In the genomic region with DNA sequence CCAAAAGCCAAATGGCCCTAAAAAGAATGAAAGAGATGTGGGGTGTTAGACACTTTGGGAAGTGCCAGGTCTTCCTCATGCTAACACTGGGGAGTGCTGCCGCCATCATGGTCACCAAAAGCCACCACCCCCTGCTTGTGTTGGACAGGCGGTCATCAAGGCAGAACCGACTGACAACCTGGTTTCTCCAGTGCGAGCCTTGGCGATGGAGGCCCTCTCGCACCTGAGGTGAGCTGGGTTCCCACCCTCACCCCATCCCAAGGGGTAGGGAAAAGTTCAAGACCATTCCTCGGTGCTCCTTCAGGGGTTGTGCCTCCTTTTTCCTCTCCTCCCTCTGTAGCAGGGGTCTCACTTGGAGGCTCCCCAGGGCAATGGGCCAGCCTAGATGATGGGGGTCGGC, we compare ENCODE assay signal across 19 cellular contexts. TPM values are rescaled to one million over a fixed set of nuclear protein-coding genes. Genes with fewer than 3 reads are reported as not detected.
A peak's percentile ranks its signal among the peaks of the same experiment; 100 is the strongest.
DNase-seq lines count a peak whose midpoint lies in the region; ATAC-seq and TF ChIP-seq lines count a peak whose summit lies in the region.
"Had no signal": no experiment of that assay in that cellular context is flagged by ENCODE, and none has a peak within 500 bp of the region (broad histone marks: within the 10 kb centered on the region; RNA-seq: fewer than 3 reads in every experiment).

No MANE protein-coding gene starts in this region.

- TF ChIP-seq CTCF in GM10266 (IDR thresholded peaks at IDR 0.05; ENCODE audit: control insufficient read depth, insufficient read depth, low read depth, missing control alignments) = no peak

- H3K27ac ChIP-seq in aorta (ENCODE audit: low read depth in 1 of 2, low read length in 2 of 2) = no peak overlapping the region
- H3K27ac ChIP-seq: 22Rv1, HL-60 had no signal

- no peaks in the 10 kb centered on the region for H3K4me1 ChIP-seq in aorta (ENCODE audit: control insufficient read depth in 1 of 2, insufficient read depth in 2 of 2, low read length in 2 of 2)

- no peaks in the 10 kb centered on the region for H3K36me3 ChIP-seq in aorta (ENCODE audit: control insufficient read depth in 1 of 2, insufficient read depth in 2 of 2, low read length in 1 of 2)
- H3K36me3 ChIP-seq: BE2C had no signal

- H3K9me3 ChIP-seq in aorta (ENCODE audit: control insufficient read depth, low read length) = no peaks in the 10 kb centered on the region
- H3K9me3 ChIP-seq: BE2C had no signal

- peak; percentile 1 for DNase-seq in activated CD4-positive, CD25-positive, alpha-beta regulatory T cell treated with anti-CD3 and anti-CD28 coated beads, Interleukin-2, amount 50 U/mL, for 72 hours
- no peak for DNase-seq in activated CD4-positive, CD25-positive, alpha-beta regulatory T cell (lab: John Stamatoyannopoulos, UW)
- DNase-seq in cardiac septum (ENCODE audit: low spot score) = peak; percentile 38
- no peak for DNase-seq in left cardiac atrium
- peak; percentile 53 for DNase-seq in posterior vena cava (ENCODE audit: low spot score)
- DNase-seq in aorta = peak; percentile 23 to 25
- no peak for DNase-seq in GM10266 (ENCODE audit: extremely low spot score)
- DNase-seq in T1000 (lab: John Stamatoyannopoulos, UW) = no peak
- DNase-seq: BE2C, Calu3, Kasumi-1, MM.1S, NCI-H1092 treated with DMSO at 0.1 percent for 48 hours, NCI-H2081 treated with DMSO at 0.1 percent for 48 hours, NCI-H510A treated with DMSO at 0.1 percent for 48 hours had no signal

- no peak for ATAC-seq in left cardiac atrium
- ATAC-seq in aorta (ENCODE audit: low FRiP score) = no peak

- WGBS in aorta, 2 donors = 91 to 95% methylated on average over 8 of the region's 8 CpGs

- intact Hi-C loops in cardiac septum (cut with DNase I) = no loop called here
- intact Hi-C loops in left cardiac atrium (cut with DNase I) = no loop called here
- intact Hi-C loops in posterior vena cava (cut with DNase I) = no loop called here
- intact Hi-C loops in aorta (cut with DNase I) = no loop called here

- no peak overlapping the region for H3K4me3 ChIP-seq in aorta (ENCODE audit: low read length in 2 of 2)

- H3K27me3 ChIP-seq in aorta (ENCODE audit: control insufficient read depth in 1 of 2, insufficient read depth in 2 of 2, low read length in 1 of 2) = no peaks in the 10 kb centered on the region

RNA-seq across cellular contexts. Expression of a gene that starts 33.6 kb away (rescaled TPM):
- not detected for total RNA-seq in cardiac septum
- not detected for total RNA-seq in left cardiac atrium
- not detected for total RNA-seq in posterior vena cava
- not detected for total RNA-seq in aorta
- polyA plus RNA-seq in aorta = not detected
- total RNA-seq: CD4-positive, alpha-beta T cell had no signal
- polyA plus RNA-seq: IgD-negative memory B cell had no signal

RNA-seq across cellular contexts. Expression of a gene that starts 42.6 kb away (rescaled TPM):
- total RNA-seq in cardiac septum = not detected
- 1 to 10 TPM in 1 of 2 donors, not detected in 1; 1.1 TPM for total RNA-seq in left cardiac atrium
- under 1 TPM in 1 of 2 donors, not detected in 1; 0.42 TPM for total RNA-seq in posterior vena cava
- total RNA-seq in aorta = 1 to 10 TPM; 1.1 TPM
- not detected for polyA plus RNA-seq in aorta
- polyA plus RNA-seq: IgD-negative memory B cell had no signal

RNA-seq across cellular contexts. Expression of a gene that starts 51.7 kb away (rescaled TPM):
- total RNA-seq in cardiac septum = not detected
- not detected for total RNA-seq in left cardiac atrium
- not detected for total RNA-seq in posterior vena cava
- total RNA-seq in aorta = not detected
- under 1 TPM in 1 of 2 donors, not detected in 1; 0.25 TPM for polyA plus RNA-seq in aorta
- total RNA-seq: CD4-positive, alpha-beta T cell had no signal
- polyA plus RNA-seq: IgD-negative memory B cell had no signal

Comparison
In these comparisons a context has a peak if more than half of its experiments do, and no peak if none do; other contexts are left out.
1. DNase-seq: peak in activated CD4-positive, CD25-positive, alpha-beta regulatory T cell treated with anti-CD3 and anti-CD28 coated beads, Interleukin-2, amount 50 U/mL, for 72 hours (single experiment), cardiac septum (single experiment), posterior vena cava (single experiment) and aorta (2 of 2); none in activated CD4-positive, CD25-positive, alpha-beta regulatory T cell (0 of 4), left cardiac atrium (single experiment), GM10266 (single experiment) and T1000 (single experiment).